ENCODE assay signal across 9 cellular contexts in the genomic region with DNA sequence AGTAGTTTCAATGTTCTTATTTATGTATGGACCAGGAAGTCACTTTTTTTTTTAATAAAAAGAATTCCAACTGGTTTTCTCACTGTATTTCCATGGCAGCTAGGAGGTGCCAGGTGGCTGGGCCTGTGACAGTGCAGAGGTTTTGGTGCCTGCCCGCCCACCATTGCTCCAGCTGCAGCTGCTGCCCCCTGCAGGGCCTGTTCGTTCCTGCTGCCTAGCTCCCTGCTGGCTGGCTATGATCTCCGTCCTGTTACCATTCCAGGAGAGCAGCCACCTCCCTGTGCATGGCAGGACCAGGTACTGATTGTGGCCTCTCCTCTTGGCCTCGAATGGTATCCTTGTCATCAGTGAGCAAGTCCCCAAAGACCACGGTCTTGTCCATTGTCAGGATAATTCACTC. TPM values are rescaled to one million over a fixed set of nuclear protein-coding genes. Genes with fewer than 3 reads are reported as not detected.
DNase-seq lines count a peak whose midpoint lies in the region; ATAC-seq and TF ChIP-seq lines count a peak whose summit lies in the region.
"Not testable (repeated sequence)": the region's sequence is repeated elsewhere in the genome, so short reads cannot be mapped to it uniquely, and the experiment has no call there.
"Had no signal": no experiment of that assay in that cellular context is flagged by ENCODE, and none has a peak within 500 bp of the region (broad histone marks: within the 10 kb centered on the region; RNA-seq: fewer than 3 reads in every experiment).

No MANE protein-coding gene starts in this region.

- not testable (repeated sequence) for H3K4me3 ChIP-seq in body of pancreas

- ATAC-seq in HG02588 (IDR thresholded peaks at IDR 0.05; ENCODE audit: unreplicated experiment) (peak; percentile 87), body of pancreas (peak; percentile 88)
- ATAC-seq in stimulated activated naive CD8-positive, alpha-beta T cell treated with anti-CD3 and anti-CD28 coated beads, Interleukin-15, Interleukin-2, amounts not matched to agents 100 U/mL and 50 U/mL, for 24 hours: peak; percentile 85

- not testable (repeated sequence) for H3K27me3 Mint-ChIP-seq in immature natural killer cell (ENCODE audit: low read depth in 3 of 3)

- H3K9me3 Mint-ChIP-seq in immature natural killer cell: not testable (repeated sequence)

- DNase-seq in GM03348 (ENCODE audit: low spot score) (peak; percentile 30), NCI-H2227 (lab: John Stamatoyannopoulos, UW; ENCODE audit: unreplicated experiment) (peak; percentile 60), body of pancreas (peak; percentile 39 to 69 (median 54)), immature natural killer cell (peak in 2 of 3 donors; percentile 12 to 28), renal cortical epithelial cell (ENCODE audit: low read depth) (peak; percentile 17)
- DNase-seq in activated CD4-positive, alpha-beta T cell treated with anti-CD3 and anti-CD28 coated beads, Interleukin-2, amount 50 U/mL, for 48 hours: peak; percentile 56 to 63
- peak; percentile 43 for DNase-seq in stimulated activated naive CD8-positive, alpha-beta T cell treated with anti-CD3 and anti-CD28 coated beads, Interleukin-15, Interleukin-2, amounts not matched to agents 100 U/mL and 50 U/mL, for 24 hours

- 0 to 26% methylated on average over 1 to 5 of the region's 5 CpGs for WGBS in body of pancreas, 2 donors

- H3K4me3 Mint-ChIP-seq in immature natural killer cell: peak overlapping the region in 1 of 5 donors; percentile 52

- not testable (repeated sequence) for H3K4me1 ChIP-seq in body of pancreas

- TF ChIP-seq CTCF in body of pancreas (IDR thresholded peaks at IDR 0.05): peak in 5 of 7 experiments; percentile 24 to 51 (median 30)

- not testable (repeated sequence) for H3K27ac ChIP-seq in body of pancreas

- H3K4me1 Mint-ChIP-seq in immature natural killer cell: not testable (repeated sequence)

- intact Hi-C loops in body of pancreas (cut with DNase I): not testable (repeated sequence)

- H3K36me3 Mint-ChIP-seq in immature natural killer cell: not testable (repeated sequence)

- H3K27me3 ChIP-seq in body of pancreas: not testable (repeated sequence)

- not testable (repeated sequence) for H3K27ac Mint-ChIP-seq in immature natural killer cell

- H3K9me3 ChIP-seq in body of pancreas: not testable (repeated sequence)

- not testable (repeated sequence) for TF ChIP-seq POLR2A in body of pancreas (IDR thresholded peaks at IDR 0.05)

- not testable (repeated sequence) for H3K36me3 ChIP-seq in body of pancreas (replicated peaks in 1 of 2; ENCODE audit: insufficient read depth in 1 of 2, low read depth in 2 of 2)

RNA-seq across cellular contexts. Expression of a gene that starts 2.1 kb away (rescaled TPM):
- total RNA-seq in body of pancreas (1 to 10 TPM in 1 of 2 donors, not detected in 1; 2.3 TPM), renal cortical epithelial cell (4.2 and 8.5 TPM in 2 replicates)
- 10 to 100 TPM in 1 of 3 donors, 1 to 10 TPM in 2; 3.0 to 12.9 (median 3.5) TPM for polyA plus RNA-seq in immature natural killer cell

RNA-seq across cellular contexts. Expression of a gene that starts 19.7 kb away (rescaled TPM):
- total RNA-seq in body of pancreas (under 1 TPM in 1 of 2 donors, not detected in 1; under 0.01 TPM), renal cortical epithelial cell (0.60 TPM in 1 of 2 replicates, not detected in the other)
- under 1 TPM in 1 of 3 donors, not detected in 2; 0.37 TPM for polyA plus RNA-seq in immature natural killer cell
- total RNA-seq: NCI-H460 had no signal

RNA-seq across cellular contexts. Expression of a gene that starts 30.0 kb away (rescaled TPM):
- total RNA-seq in body of pancreas (10 to 100 TPM; 28.0 to 81.7 TPM), renal cortical epithelial cell (20.8 and 36.7 TPM in 2 replicates)
- 10 to 100 TPM; 31.1 to 59.1 (median 39.4) TPM for polyA plus RNA-seq in immature natural killer cell

RNA-seq across cellular contexts. Expression of a gene that starts 48.3 kb away (rescaled TPM):
- 10 to 100 TPM; 19.7 to 23.4 TPM for total RNA-seq in body of pancreas
- polyA plus RNA-seq in immature natural killer cell: 10 to 100 TPM; 10.3 to 26.2 (median 16.3) TPM
- 20.5 and 28.0 TPM in 2 replicates for total RNA-seq in renal cortical epithelial cell

RNA-seq across cellular contexts. Expression of a gene that starts 52.7 kb away (rescaled TPM):
- total RNA-seq in body of pancreas (1 to 10 TPM; 3.1 to 4.0 TPM), renal cortical epithelial cell (2.7 and 6.3 TPM in 2 replicates)
- 10 to 100 TPM in 1 of 3 donors, 1 to 10 TPM in 2; 9.4 to 20.3 (median 9.8) TPM for polyA plus RNA-seq in immature natural killer cell
